20 cellular contexts compared by ENCODE assay signal in the genomic region with DNA sequence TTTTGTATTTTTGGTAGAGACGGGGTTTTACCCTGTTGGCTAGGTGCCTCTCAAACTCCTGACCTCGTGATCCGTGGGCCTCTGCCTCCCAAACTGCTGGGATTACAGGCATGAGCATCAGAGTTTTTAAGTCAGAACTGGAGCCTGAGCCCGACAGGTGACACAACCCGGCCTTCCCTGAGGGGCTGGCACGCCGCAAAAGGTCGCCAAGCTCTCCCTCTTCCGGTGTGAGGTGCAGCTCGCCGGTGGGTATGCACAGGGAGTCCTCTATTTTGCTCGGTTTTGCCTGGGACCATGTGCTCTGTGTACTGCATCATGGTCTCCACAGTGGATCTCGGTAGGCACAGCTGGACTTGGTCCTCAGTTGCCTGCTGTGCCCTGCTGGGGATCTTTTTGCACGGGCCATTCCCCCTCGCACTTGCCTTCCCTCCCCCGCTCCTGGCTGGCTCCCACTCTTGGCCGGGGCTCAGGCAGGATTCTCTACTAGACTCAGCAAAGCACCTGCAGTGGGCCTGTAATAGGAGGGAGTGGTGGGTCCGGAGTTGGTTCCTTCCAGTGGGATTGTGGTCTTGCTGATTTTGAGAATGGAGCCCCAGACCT.
"Had no signal": no experiment of that assay in that cellular context is flagged by ENCODE, and none has a peak within 500 bp of the region (broad histone marks: within the 10 kb centered on the region; RNA-seq: fewer than 3 reads in every experiment).

No MANE protein-coding gene starts in this region.

- H3K4me3 ChIP-seq: cardiac muscle cell, gastroesophageal sphincter, heart right ventricle, right atrium auricular region, upper lobe of left lung had no signal

- H3K36me3 Mint-ChIP-seq: activated naive CD4-positive, alpha-beta T cell treated with anti-CD3 and anti-CD28 coated beads, Interleukin-2, amount 50 U/mL, for 72 hours; naive thymus-derived CD8-positive, alpha-beta T cell had no signal

- ATAC-seq: activated naive CD4-positive, alpha-beta T cell treated with anti-CD3 and anti-CD28 coated beads, Interleukin-2, amount 50 U/mL, for 72 hours; activated T-cell treated with anti-CD3 and anti-CD28 coated beads, Interleukin-2, amount 50 U/mL, for 4 hours; gastroesophageal sphincter; naive thymus-derived CD8-positive, alpha-beta T cell; T-helper 17 cell had no signal

- H3K27ac Mint-ChIP-seq: activated CD4-positive, alpha-beta memory T cell treated with anti-CD3 and anti-CD28 coated beads, Interleukin-2, amount 10 ng/mL, durations not matched to agents 7 days and 5 days; progenitor cell of endocrine pancreas; stimulated activated naive CD8-positive, alpha-beta T cell treated with anti-CD3 and anti-CD28 coated beads, Interleukin-15, Interleukin-2, amounts not matched to agents 100 ng/mL and 50 ng/mL, for 24 hours; T-helper 17 cell had no signal

- H3K27me3 Mint-ChIP-seq: naive thymus-derived CD8-positive, alpha-beta T cell; stimulated activated naive CD8-positive, alpha-beta T cell treated with anti-CD3 and anti-CD28 coated beads, Interleukin-15, Interleukin-2, amounts not matched to agents 100 ng/mL and 50 ng/mL, for 24 hours; T-helper 17 cell had no signal

- H3K9me3 ChIP-seq: gastroesophageal sphincter, heart right ventricle, right atrium auricular region, upper lobe of left lung had no signal

- H3K4me3 Mint-ChIP-seq: activated CD4-positive, alpha-beta memory T cell treated with anti-CD3 and anti-CD28 coated beads, Interleukin-2, amount 10 ng/mL, durations not matched to agents 7 days and 5 days; activated T-cell treated with anti-CD3 and anti-CD28 coated beads, Interleukin-2, amount 50 U/mL, for 4 hours; naive thymus-derived CD8-positive, alpha-beta T cell; stimulated activated naive CD8-positive, alpha-beta T cell treated with anti-CD3 and anti-CD28 coated beads, Interleukin-15, Interleukin-2, amounts not matched to agents 100 ng/mL and 50 ng/mL, for 24 hours; T-helper 17 cell had no signal

- H3K27ac ChIP-seq: cardiac muscle cell, gastroesophageal sphincter, heart right ventricle, right atrium auricular region, WERI-Rb-1 had no signal

- DNase-seq: activated CD4-positive, alpha-beta memory T cell treated with anti-CD3 and anti-CD28 coated beads, Interleukin-2, amount 10 ng/mL, durations not matched to agents 7 days and 5 days; activated CD4-positive, alpha-beta T cell treated with anti-CD3 and anti-CD28 coated beads for 4 hours; activated effector memory CD4-positive, alpha-beta T cell treated with anti-CD3 and anti-CD28 coated beads, Interleukin-2, amount 50 U/mL, for 16 hours; activated T-cell treated with anti-CD3 and anti-CD28 coated beads, Interleukin-2, amount 50 U/mL, for 4 hours; heart right ventricle; mammary epithelial cell; naive thymus-derived CD8-positive, alpha-beta T cell; nucleus accumbens; small intestine; stimulated activated CD4-positive, alpha-beta T cell treated with anti-CD3 and anti-CD28 coated beads, Interleukin-4, amount 100 ng/mL, for 4 hours; stimulated activated CD8-positive, alpha-beta memory T cell treated with anti-CD3 and anti-CD28 coated beads, Interleukin-4, amount 100 ng/mL, for 48 hours; T-helper 17 cell; upper lobe of left lung; WERI-Rb-1 had no signal

- H3K9me3 Mint-ChIP-seq: activated CD4-positive, alpha-beta memory T cell treated with anti-CD3 and anti-CD28 coated beads, Interleukin-2, amount 10 ng/mL, durations not matched to agents 7 days and 5 days; activated T-cell treated with anti-CD3 and anti-CD28 coated beads, Interleukin-2, amount 50 U/mL, for 4 hours; naive thymus-derived CD8-positive, alpha-beta T cell; stimulated activated naive CD8-positive, alpha-beta T cell treated with anti-CD3 and anti-CD28 coated beads, Interleukin-15, Interleukin-2, amounts not matched to agents 100 ng/mL and 50 ng/mL, for 24 hours had no signal

- H3K36me3 ChIP-seq: cardiac muscle cell, gastroesophageal sphincter, heart right ventricle, right atrium auricular region, upper lobe of left lung, WERI-Rb-1 had no signal
